ENCODE assay signal across 1 cellular context in the genomic region with DNA sequence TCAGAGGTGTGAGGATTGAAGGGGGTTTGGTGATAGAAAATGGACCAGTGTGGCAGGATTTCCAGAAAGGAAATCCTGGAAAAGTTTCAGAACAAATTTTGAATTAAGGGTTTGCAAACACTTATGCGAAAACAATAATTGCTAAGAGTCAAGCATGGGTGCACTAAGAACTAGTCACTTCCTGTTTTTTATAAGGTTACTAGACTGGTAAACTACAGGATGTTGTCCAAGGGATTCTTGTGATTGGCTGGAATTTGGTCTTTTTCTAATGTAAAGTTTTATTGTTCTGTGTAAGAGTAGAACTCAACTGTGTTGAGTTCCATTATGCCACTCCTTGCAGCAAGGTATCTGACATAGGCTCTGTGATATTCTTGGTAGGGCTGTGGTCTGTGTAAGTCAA.
TF ChIP-seq lines count a peak whose summit lies in the region.

No MANE protein-coding gene starts in this region.

TF ChIP-seq in GM23338, 12 proteins besides CTCF, POLR2A, EP300 and RAD21 (continued from another document):
- TF ChIP-seq ZNF462 (CRISPR knock-in tag; IDR thresholded peaks at IDR 0.05) = no peak
- no peak for TF ChIP-seq CREB1 (CRISPR knock-in tag; IDR thresholded peaks at IDR 0.05; ENCODE audit: low read depth)
